In genomic region chr17:43350888-43351361, GRCh38 we compare ENCODE assay signal across 17 cellular contexts. TPM values are rescaled to one million over a fixed set of nuclear protein-coding genes. Genes with fewer than 3 reads are reported as not detected.
DNase-seq lines count a peak whose midpoint lies in the region; ATAC-seq and TF ChIP-seq lines count a peak whose summit lies in the region.
"Had no signal": no experiment of that assay in that cellular context is flagged by ENCODE, and none has a peak within 500 bp of the region (broad histone marks: within the 10 kb centered on the region; RNA-seq: fewer than 3 reads in every experiment).

No MANE protein-coding gene starts in this region.

- no peak overlapping the region for H3K4ac ChIP-seq in neuronal stem cell (ENCODE audit: low read length)

- peaks cover 67% of the 10 kb centered on the region for H3K36me3 Mint-ChIP-seq in Caco-2 (ENCODE audit: insufficient read depth, unreplicated experiment)
- H3K36me3 Mint-ChIP-seq in activated CD4-positive, alpha-beta memory T cell treated with anti-CD3 and anti-CD28 coated beads, Interleukin-2, amount 10 ng/mL, durations not matched to agents 7 days and 5 days (ENCODE audit: low read depth) = peaks cover 40% of the 10 kb centered on the region

- H2AFZ ChIP-seq in PC-3 (ENCODE audit: low read length) = no peak overlapping the region
- H2AFZ ChIP-seq in neuronal stem cell (ENCODE audit: low read length) = no peak overlapping the region

- H4K8ac ChIP-seq in neuronal stem cell (ENCODE audit: low read depth, low read length) = no peak overlapping the region

- no peaks in the 10 kb centered on the region for H3K79me1 ChIP-seq in neuronal stem cell (ENCODE audit: low read depth, low read length)

- no TSS peak for BruUV-seq in Caco-2 (replicated peaks; lab: Mats Ljungman, UMichigan)
- no TSS peak for BruUV-seq in PC-3 (replicated peaks; lab: Mats Ljungman, UMichigan)

- no peak overlapping the region for H3K14ac ChIP-seq in neuronal stem cell (ENCODE audit: low read length)

- no peak overlapping the region for H2BK120ac ChIP-seq in neuronal stem cell (ENCODE audit: low read depth, low read length)

- H3K9me2 ChIP-seq in PC-3 (replicated peaks; ENCODE audit: low read length) = no peaks in the 10 kb centered on the region

- H3K9me3 ChIP-seq in Caco-2 (peaks cover 37% of the 10 kb centered on the region), PC-3 (ENCODE audit: low read length) (0 out of 2 replicates have a peak, but pooled peaks cover 4% of the 10 kb centered on the region), neuronal stem cell (replicated peaks in 1 of 2; ENCODE audit: control insufficient read depth in 2 of 2, insufficient read depth in 1 of 2, low read depth in 1 of 2, low read length in 2 of 2) (peaks cover 24 to 37% of the 10 kb centered on the region in 2 donors)

- ATAC-seq in PC-3 = no peak

- no peak overlapping the region for H2BK5ac ChIP-seq in neuronal stem cell (ENCODE audit: low read length)

- H3K4me1 Mint-ChIP-seq in Caco-2 (ENCODE audit: low read depth, unreplicated experiment) = peaks cover 7% of the 10 kb centered on the region
- peaks cover 25% of the 10 kb centered on the region for H3K4me1 Mint-ChIP-seq in activated CD4-positive, alpha-beta memory T cell treated with anti-CD3 and anti-CD28 coated beads, Interleukin-2, amount 10 ng/mL, durations not matched to agents 7 days and 5 days
- H3K4me1 Mint-ChIP-seq: CD8-positive, alpha-beta memory T cell had no signal

- WGBS in neuronal stem cell (ENCODE audit: extremely low coverage in 2 of 2, insufficient read length in 2 of 2, insufficient replicate concordance in 1 of 2), 2 donors = no CpG with 5 or more reads among the region's 9 CpGs
- 90 to 94% methylated on average over 9 of the region's 9 CpGs for WGBS in lower leg skin, 2 donors

- H4K20me1 ChIP-seq in PC-3 (ENCODE audit: low read length) = no peaks in the 10 kb centered on the region
- H4K20me1 ChIP-seq: BLaER1 had no signal

- CTCF ChIA-PET in Caco-2 (lab: Charles Lee) = no interaction called here
- CTCF ChIA-PET in PC-3 (lab: Charles Lee) = no interaction called here
- CTCF ChIA-PET in activated CD4-positive, alpha-beta memory T cell treated with anti-CD3 and anti-CD28 coated beads, Interleukin-2, amount 10 ng/mL, durations not matched to agents 7 days and 5 days (lab: Charles Lee) = interaction anchor here (1.2 kb wide), 1 partner anchor 36 kb away, joined by 6 read pairs; no protein-coding TSS in a partner anchor

- no peak overlapping the region for H2BK15ac ChIP-seq in neuronal stem cell (ENCODE audit: low read length)

- POLR2A ChIA-PET in Caco-2 (lab: Charles Lee) = interaction anchor here (0.6 kb wide), 1 partner anchor 17 kb away, joined by 3 read pairs; no protein-coding TSS in a partner anchor
- POLR2A ChIA-PET in PC-3 (lab: Charles Lee; ENCODE audit: unreplicated experiment) = no interaction called here
- POLR2A ChIA-PET in activated CD4-positive, alpha-beta memory T cell treated with anti-CD3 and anti-CD28 coated beads, Interleukin-2, amount 10 ng/mL, durations not matched to agents 7 days and 5 days (lab: Charles Lee) = interaction anchor here (3.1 to 4.3 kb wide), 2 partner anchors 10 to 18 kb away, joined by 28 to 33 read pairs; no protein-coding TSS in a partner anchor

- H3K36me3 ChIP-seq in Caco-2 (ENCODE audit: control insufficient read depth, insufficient read depth, low read length) = peaks cover 6% of the 10 kb centered on the region
- H3K36me3 ChIP-seq in PC-3 (ENCODE audit: low read depth, low read length) = peaks cover 16% of the 10 kb centered on the region; the same call in 1 of the 2 replicates
- H3K36me3 ChIP-seq in neuronal stem cell (replicated peaks in 1 of 2; ENCODE audit: control insufficient read depth in 2 of 2, insufficient read depth in 2 of 2, low read length in 2 of 2) = no peaks in the 10 kb centered on the region
- H3K36me3 ChIP-seq: Peyer's patch had no signal

- H3F3A ChIP-seq in PC-3 (ENCODE audit: low read length, unreplicated experiment) = no peaks in the 10 kb centered on the region

- H3K4me1 ChIP-seq in Caco-2 (peaks cover 36% of the 10 kb centered on the region), PC-3 (ENCODE audit: insufficient read depth, low read length) (peaks cover 21% of the 10 kb centered on the region; the same call in 1 of the 2 replicates), neuronal stem cell (ENCODE audit: control insufficient read depth in 2 of 2, insufficient read depth in 1 of 2, low read depth in 1 of 2, low read length in 2 of 2) (peaks cover 0 to 2% of the 10 kb centered on the region in 2 donors)
- H3K4me1 ChIP-seq: BLaER1, Peyer's patch had no signal

- H3K79me2 ChIP-seq in PC-3 (ENCODE audit: low read length) = 0 out of 2 replicates have a peak, but pooled peaks cover 4% of the 10 kb centered on the region

- no peaks in the 10 kb centered on the region for H3K27me3 Mint-ChIP-seq in Caco-2 (ENCODE audit: insufficient read depth, unreplicated experiment)
- H3K27me3 Mint-ChIP-seq in activated CD4-positive, alpha-beta memory T cell treated with anti-CD3 and anti-CD28 coated beads, Interleukin-2, amount 10 ng/mL, durations not matched to agents 7 days and 5 days = no peaks in the 10 kb centered on the region

- no peak overlapping the region for H3K9ac ChIP-seq in PC-3 (ENCODE audit: low read length)
- H3K9ac ChIP-seq in neuronal stem cell (ENCODE audit: low read depth, low read length, poor library complexity) = no peak overlapping the region
- H3K9ac ChIP-seq: BLaER1 had no signal

- peaks cover 33% of the 10 kb centered on the region for H3K9me3 Mint-ChIP-seq in Caco-2 (ENCODE audit: unreplicated experiment)
- H3K9me3 Mint-ChIP-seq in activated CD4-positive, alpha-beta memory T cell treated with anti-CD3 and anti-CD28 coated beads, Interleukin-2, amount 10 ng/mL, durations not matched to agents 7 days and 5 days = peaks cover 45% of the 10 kb centered on the region

- H4K91ac ChIP-seq in neuronal stem cell (ENCODE audit: low read depth, low read length, poor library complexity) = no peak overlapping the region

- peak overlapping the region; percentile 46 for H3K27ac Mint-ChIP-seq in Caco-2 (ENCODE audit: unreplicated experiment)
- H3K27ac Mint-ChIP-seq in activated CD4-positive, alpha-beta memory T cell treated with anti-CD3 and anti-CD28 coated beads, Interleukin-2, amount 10 ng/mL, durations not matched to agents 7 days and 5 days = peak overlapping the region; percentile 44
- H3K27ac Mint-ChIP-seq: CD8-positive, alpha-beta memory T cell; HFFc6 had no signal

- no peak overlapping the region for H3K4me3 Mint-ChIP-seq in Caco-2 (ENCODE audit: unreplicated experiment)
- H3K4me3 Mint-ChIP-seq in activated CD4-positive, alpha-beta memory T cell treated with anti-CD3 and anti-CD28 coated beads, Interleukin-2, amount 10 ng/mL, durations not matched to agents 7 days and 5 days = no peak overlapping the region
- H3K4me3 Mint-ChIP-seq: CD8-positive, alpha-beta memory T cell; HFFc6 had no signal

- no peak overlapping the region for H3K4me2 ChIP-seq in PC-3 (ENCODE audit: low read length)
- no peak overlapping the region for H3K4me2 ChIP-seq in neuronal stem cell (ENCODE audit: insufficient read depth, low read length, poor library complexity, severe bottlenecking)
- H3K4me2 ChIP-seq: BLaER1 had no signal

- peak; percentile 59 to 78 for DNase-seq in Caco-2
- no peak for DNase-seq in PC-3
- DNase-seq in activated CD4-positive, alpha-beta memory T cell treated with anti-CD3 and anti-CD28 coated beads, Interleukin-2, amount 10 ng/mL, durations not matched to agents 7 days and 5 days = peak; percentile 41
- no peak for DNase-seq in neuronal stem cell (ENCODE audit: low spot score)
- DNase-seq in AML-193 (lab: John Stamatoyannopoulos, UW) = no peak
- no peak for DNase-seq in nucleus accumbens (lab: John Stamatoyannopoulos, UW)
- no peak for DNase-seq in lower leg skin (ENCODE audit: low spot score in 2 of 2)
- DNase-seq: CD8-positive, alpha-beta memory T cell; HFFc6; Kasumi-1; NCI-H1930; NCI-H2171 treated with DMSO at 0.1 percent for 48 hours; NCI-H510A; NCI-H82; SHP77 had no signal

- peak overlapping the region; percentile 13 for H3K23ac ChIP-seq in neuronal stem cell (ENCODE audit: low read depth, low read length, poor library complexity)

- no peak for TF ChIP-seq POLR2A in lower leg skin (IDR thresholded peaks at IDR 0.05)

- no peak overlapping the region for H2AK5ac ChIP-seq in neuronal stem cell (ENCODE audit: low read depth, low read length)

- no peaks in the 10 kb centered on the region for H3K27me3 ChIP-seq in Caco-2 (replicated peaks; ENCODE audit: control insufficient read depth, insufficient read depth, low read length)
- no peaks in the 10 kb centered on the region for H3K27me3 ChIP-seq in PC-3 (ENCODE audit: low read length)
- no peaks in the 10 kb centered on the region for H3K27me3 ChIP-seq in neuronal stem cell (ENCODE audit: control insufficient read depth in 3 of 3, insufficient read depth in 3 of 3, low read depth in 1 of 3, low read length in 3 of 3)
- H3K27me3 ChIP-seq: BLaER1, Peyer's patch had no signal

- TF ChIP-seq CTCF in Caco-2 (IDR thresholded peaks at IDR 0.05; ENCODE audit: insufficient read depth in 1 of 2, low read depth in 1 of 2, low read length in 1 of 2, severe bottlenecking in 1 of 2, unreplicated experiment in 1 of 2) = no peak
- no peak for TF ChIP-seq CTCF in PC-3 (conservative IDR thresholded peaks at IDR 0.05; ENCODE audit: low read depth, low read length)
- no peak for TF ChIP-seq CTCF in lower leg skin (IDR thresholded peaks at IDR 0.05)

- H3K18ac ChIP-seq in neuronal stem cell (ENCODE audit: low read length) = no peak overlapping the region

- H3K27ac ChIP-seq in PC-3 (ENCODE audit: low read length) = peak overlapping the region; percentile 70
- no peak overlapping the region for H3K27ac ChIP-seq in neuronal stem cell (replicated peaks; ENCODE audit: low read length)
- H3K27ac ChIP-seq: BLaER1 had no signal

- H3K4me3 ChIP-seq in Caco-2 (ENCODE audit: low read depth, low read length) (no peak overlapping the region), PC-3 (ENCODE audit: low read length) (no peak overlapping the region), neuronal stem cell (ENCODE audit: low read length in 2 of 2) (no peak overlapping the region), lower leg skin (ENCODE audit: low read depth, poor library complexity, severe bottlenecking) (no peak overlapping the region)
- H3K4me3 ChIP-seq: BLaER1, Peyer's patch had no signal

- no peak overlapping the region for H2BK12ac ChIP-seq in neuronal stem cell (ENCODE audit: low read length)

- intact Hi-C loops in Caco-2 (cut with micrococcal nuclease; ENCODE audit: unreplicated experiment) = no loop called here
- intact Hi-C loops in PC-3 (cut with micrococcal nuclease) = no loop called here
- intact Hi-C loops in lower leg skin (cut with DNase I; ENCODE audit: low total_unique reads) = no loop called here

RNA-seq across cellular contexts. Expression of gene ARL4D, which starts 47.9 kb away (rescaled TPM):
- 16.0 and 19.9 TPM in 2 replicates for total RNA-seq in Caco-2 (2022)
- total RNA-seq in PC-3 (2014; rRNA removed) = 14.3 and 19.8 TPM in 2 replicates
- total RNA-seq in activated CD4-positive, alpha-beta memory T cell treated with anti-CD3 and anti-CD28 coated beads, Interleukin-2, amount 10 ng/mL, durations not matched to agents 7 days and 5 days = 1 to 10 TPM; 5.5 to 6.4 TPM
- polyA plus RNA-seq in neuronal stem cell (2013, experiment 1 of 2) = 14.3 TPM
- polyA plus RNA-seq in neuronal stem cell (2013, experiment 2 of 2) = 14.0 TPM
- total RNA-seq in lower leg skin = 10 to 100 TPM; 30.3 to 50.6 (median 43.7) TPM

Comparison
In these comparisons a context has a peak if more than half of its experiments do, and no peak if none do; other contexts are left out.
1. DNase-seq: peak in Caco-2 (2 of 2) and activated CD4-positive, alpha-beta memory T cell treated with anti-CD3 and anti-CD28 coated beads, Interleukin-2, amount 10 ng/mL, durations not matched to agents 7 days and 5 days (single experiment); none in PC-3 (single experiment), neuronal stem cell (single experiment), AML-193 (0 of 2), nucleus accumbens (0 of 56) and lower leg skin (0 of 2).